ENCODE assay signal across 17 cellular contexts in the genomic region with DNA sequence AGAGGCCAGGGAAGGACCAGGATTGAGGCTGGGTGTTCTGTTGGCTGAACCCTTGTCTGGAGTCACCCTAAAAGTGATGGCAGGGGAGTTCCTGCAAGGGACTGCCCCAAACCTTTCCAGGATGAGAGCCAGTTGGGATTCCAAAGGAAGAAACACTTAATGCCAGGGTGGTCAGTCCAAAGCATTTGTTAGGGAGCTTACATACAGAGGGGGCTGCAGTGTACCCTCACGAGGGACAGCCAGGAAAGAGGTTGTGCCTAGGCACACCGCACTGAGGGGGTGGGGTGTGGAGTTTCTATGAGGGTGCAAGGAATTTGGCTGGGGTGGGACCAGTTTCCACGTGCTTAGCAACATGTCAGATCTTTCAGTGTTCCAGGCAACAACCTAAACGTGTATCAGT. TPM values are rescaled to one million over a fixed set of nuclear protein-coding genes. Genes with fewer than 3 reads are reported as not detected.
"Had no signal": no experiment of that assay in that cellular context is flagged by ENCODE, and none has a peak within 500 bp of the region (broad histone marks: within the 10 kb centered on the region; RNA-seq: fewer than 3 reads in every experiment).

No MANE protein-coding gene starts in this region.

RNA-seq across cellular contexts. Expression of gene TUBA3E, which starts 9.3 kb away (rescaled TPM):
- total RNA-seq: activated B cell treated with CpG ODN at 0.5 μM for 24 hours; activated CD4-positive, alpha-beta memory T cell treated with anti-CD3 and anti-CD28 coated beads for 36 hours; activated CD4-positive, alpha-beta T cell treated with anti-CD3 and anti-CD28 coated beads, Interleukin-2, amount 10 ng/mL, durations not matched to agents 24 days and 14 days; activated CD8-positive, alpha-beta memory T cell treated with anti-CD3 and anti-CD28 coated beads for 36 hours; activated CD8-positive, alpha-beta T cell treated with anti-CD3 and anti-CD28 coated beads for 36 hours; activated naive CD4-positive, alpha-beta T cell treated with anti-CD3 and anti-CD28 coated beads for 36 hours; activated naive CD4-positive, alpha-beta T cell treated with anti-CD3 and anti-CD28 coated beads, Interleukin-2, amount 50 U/mL, for 72 hours; activated naive CD8-positive, alpha-beta T cell treated with anti-CD3 and anti-CD28 coated beads for 36 hours; activated T-cell treated with anti-CD3 and anti-CD28 coated beads, Interleukin-2, amount 50 U/mL, for 4 hours; activated T-helper 2 cell treated with anti-CD3 and anti-CD28 coated beads, Interferon-gamma antibody, Interleukin-2, Interleukin-4, amounts not matched to agents 10 μg/mL and 5 μg/mL and 100 μg/mL, durations not matched to agents 14 hours and 24 hours and 36 hours; adrenal gland; aorta; astrocyte; body of pancreas; breast epithelium; cerebellum had no signal
- polyA plus RNA-seq: adrenal gland had no signal

RNA-seq across cellular contexts. Expression of gene POTEF, which starts 59.9 kb away (rescaled TPM):
- total RNA-seq: activated B cell treated with CpG ODN at 0.5 μM for 24 hours; activated CD4-positive, alpha-beta memory T cell treated with anti-CD3 and anti-CD28 coated beads for 36 hours; activated CD4-positive, alpha-beta T cell treated with anti-CD3 and anti-CD28 coated beads, Interleukin-2, amount 10 ng/mL, durations not matched to agents 24 days and 14 days; activated CD8-positive, alpha-beta memory T cell treated with anti-CD3 and anti-CD28 coated beads for 36 hours; activated CD8-positive, alpha-beta T cell treated with anti-CD3 and anti-CD28 coated beads for 36 hours; activated naive CD4-positive, alpha-beta T cell treated with anti-CD3 and anti-CD28 coated beads for 36 hours; activated naive CD4-positive, alpha-beta T cell treated with anti-CD3 and anti-CD28 coated beads, Interleukin-2, amount 50 U/mL, for 72 hours; activated naive CD8-positive, alpha-beta T cell treated with anti-CD3 and anti-CD28 coated beads for 36 hours; activated T-cell treated with anti-CD3 and anti-CD28 coated beads, Interleukin-2, amount 50 U/mL, for 4 hours; activated T-helper 2 cell treated with anti-CD3 and anti-CD28 coated beads, Interferon-gamma antibody, Interleukin-2, Interleukin-4, amounts not matched to agents 10 μg/mL and 5 μg/mL and 100 μg/mL, durations not matched to agents 14 hours and 24 hours and 36 hours; adrenal gland; body of pancreas; cardiac septum had no signal
- polyA plus RNA-seq: adrenal gland, aorta had no signal
